Comparison of ENCODE assay signal across 1 cellular context in genomic region chr3:196948442-196949365, GRCh38.
TF ChIP-seq lines count a peak whose summit lies in the region.

No MANE protein-coding gene starts in this region.

TF ChIP-seq in IMR-90, 13 proteins besides CTCF, POLR2A, EP300 and RAD21 (continued from another document):
- TF ChIP-seq USF2 (IDR thresholded peaks at IDR 0.05; ENCODE audit: low read depth, low read length) (no peak), ELK1 (IDR thresholded peaks at IDR 0.05; ENCODE audit: borderline replicate concordance, low read depth, low read length) (no peak), RCOR1 (IDR thresholded peaks at IDR 0.05; ENCODE audit: insufficient replicate concordance, low read length) (no peak), BHLHE40 (IDR thresholded peaks at IDR 0.05; ENCODE audit: low read depth, low read length) (no peak), MXI1 (IDR thresholded peaks at IDR 0.05; ENCODE audit: borderline replicate concordance, low read depth, low read length) (no peak), CHD1 (IDR thresholded peaks at IDR 0.05; ENCODE audit: low read depth, low read length) (no peak)
